In genomic region chr7:56063882-56064625, GRCh38 we compare ENCODE assay signal across 8 cellular contexts. TPM values are rescaled to one million over a fixed set of nuclear protein-coding genes. Genes with fewer than 3 reads are reported as not detected.
A peak's percentile ranks its signal among the peaks of the same experiment; 100 is the strongest.
DNase-seq lines count a peak whose midpoint lies in the region; ATAC-seq and TF ChIP-seq lines count a peak whose summit lies in the region.

SUMF2 (plus strand) TSS chr7:56064286; CDS start chr7:56064312, 26 bp downstream.

- H3K4me1 ChIP-seq in thoracic aorta (ENCODE audit: control insufficient read depth in 1 of 2, low read depth in 2 of 2), result peaks cover 8 to 21% of the 10 kb centered on the region in 2 donors

- no peaks in the 10 kb centered on the region for H3K27me3 Mint-ChIP-seq in osteocyte (ENCODE audit: unreplicated experiment)

- TF ChIP-seq CTCF in NB4 (IDR thresholded peaks at IDR 0.05; ENCODE audit: low read depth, low read length) (peak; percentile 9), osteocyte (IDR thresholded peaks at IDR 0.05) (peak; percentile 17), thoracic aorta (IDR thresholded peaks at IDR 0.05) (peak; percentile 33)

- peak within 1 kb of the TSS; percentile 90 to 92 for H3K27ac ChIP-seq in thoracic aorta

- ATAC-seq in HG02571 (IDR thresholded peaks at IDR 0.05; ENCODE audit: unreplicated experiment), result peak; percentile 93
- peak; percentile 92 to 93 for ATAC-seq in activated naive CD4-positive, alpha-beta T cell treated with anti-CD3 and anti-CD28 coated beads, Interleukin-2, amount 50 U/mL, for 72 hours
- ATAC-seq in thoracic aorta (ENCODE audit: insufficient number of reproducible peaks, low FRiP score, low read depth), result peak; percentile 83

- H3K36me3 ChIP-seq in thoracic aorta, result peaks cover 25% of the 10 kb centered on the region

- no peaks in the 10 kb centered on the region for H3K9me3 ChIP-seq in thoracic aorta

- peak within 1 kb of the TSS; percentile 86 to 94 for H3K27ac Mint-ChIP-seq in activated naive CD4-positive, alpha-beta T cell treated with anti-CD3 and anti-CD28 coated beads, Interleukin-2, amount 50 U/mL, for 72 hours
- H3K27ac Mint-ChIP-seq in osteocyte (ENCODE audit: unreplicated experiment), result peak within 1 kb of the TSS; percentile 93

- H3K4me1 Mint-ChIP-seq in osteocyte (ENCODE audit: unreplicated experiment), result peaks cover 18% of the 10 kb centered on the region

- H3K4me3 Mint-ChIP-seq in osteocyte (ENCODE audit: unreplicated experiment), result peak within 1 kb of the TSS; percentile 95

- H3K4me3 ChIP-seq in NB4 (ENCODE audit: low read depth, low read length) (peak within 1 kb of the TSS; percentile 85), thoracic aorta (peak within 1 kb of the TSS; percentile 96)

- TF ChIP-seq POLR2A in GM10847 (IDR thresholded peaks at IDR 0.05; ENCODE audit: extremely low read depth, insufficient read length) (peak; percentile 95), NB4 (IDR thresholded peaks at IDR 0.05; ENCODE audit: extremely low read depth, insufficient read length) (peak; percentile 99)

- H3K9me3 Mint-ChIP-seq in activated naive CD4-positive, alpha-beta T cell treated with anti-CD3 and anti-CD28 coated beads, Interleukin-2, amount 50 U/mL, for 72 hours, result no peaks in the 10 kb centered on the region
- H3K9me3 Mint-ChIP-seq in osteocyte (ENCODE audit: unreplicated experiment), result no peaks in the 10 kb centered on the region

- H3K27me3 ChIP-seq in thoracic aorta (replicated peaks; ENCODE audit: insufficient read depth), result no peaks in the 10 kb centered on the region

- peaks cover 23 to 42% of the 10 kb centered on the region in 2 donors for H3K36me3 Mint-ChIP-seq in activated naive CD4-positive, alpha-beta T cell treated with anti-CD3 and anti-CD28 coated beads, Interleukin-2, amount 50 U/mL, for 72 hours
- H3K36me3 Mint-ChIP-seq in osteocyte (ENCODE audit: unreplicated experiment), result peaks cover 31% of the 10 kb centered on the region

- DNase-seq in NB4 (ENCODE audit: low read depth) (peak; percentile 96), SKM-1 (lab: John Stamatoyannopoulos, UW; ENCODE audit: unreplicated experiment) (peak; percentile 78), glomerular visceral epithelial cell (ENCODE audit: extremely low spot score) (peak; percentile 91), osteocyte (ENCODE audit: extremely low spot score, unreplicated experiment) (peak; percentile 97), thoracic aorta (ENCODE audit: low spot score) (peak; percentile 60)
- DNase-seq in activated naive CD4-positive, alpha-beta T cell treated with anti-CD3 and anti-CD28 coated beads, Interleukin-2, amount 50 U/mL, for 72 hours (ENCODE audit: low spot score in 2 of 2), result peak; percentile 90 to 92

RNA-seq across cellular contexts. Expression of gene SUMF2, which starts in this region (rescaled TPM):
- total RNA-seq in activated naive CD4-positive, alpha-beta T cell treated with anti-CD3 and anti-CD28 coated beads, Interleukin-2, amount 50 U/mL, for 72 hours, result 100 to 1,000 TPM; 106 to 107 TPM
- total RNA-seq in osteocyte, result 202 and 208 TPM in 2 replicates
- 100 to 1,000 TPM; 102 to 151 TPM for total RNA-seq in thoracic aorta

Comparison
In these comparisons a context has a peak if more than half of its experiments do, and no peak if none do; other contexts are left out.
1. Peak in every context shown above with its lines: DNase-seq, ATAC-seq, H3K4me3 ChIP-seq and H3K27ac ChIP-seq.